Comparison of ENCODE assay signal across 26 cellular contexts in the genomic region with DNA sequence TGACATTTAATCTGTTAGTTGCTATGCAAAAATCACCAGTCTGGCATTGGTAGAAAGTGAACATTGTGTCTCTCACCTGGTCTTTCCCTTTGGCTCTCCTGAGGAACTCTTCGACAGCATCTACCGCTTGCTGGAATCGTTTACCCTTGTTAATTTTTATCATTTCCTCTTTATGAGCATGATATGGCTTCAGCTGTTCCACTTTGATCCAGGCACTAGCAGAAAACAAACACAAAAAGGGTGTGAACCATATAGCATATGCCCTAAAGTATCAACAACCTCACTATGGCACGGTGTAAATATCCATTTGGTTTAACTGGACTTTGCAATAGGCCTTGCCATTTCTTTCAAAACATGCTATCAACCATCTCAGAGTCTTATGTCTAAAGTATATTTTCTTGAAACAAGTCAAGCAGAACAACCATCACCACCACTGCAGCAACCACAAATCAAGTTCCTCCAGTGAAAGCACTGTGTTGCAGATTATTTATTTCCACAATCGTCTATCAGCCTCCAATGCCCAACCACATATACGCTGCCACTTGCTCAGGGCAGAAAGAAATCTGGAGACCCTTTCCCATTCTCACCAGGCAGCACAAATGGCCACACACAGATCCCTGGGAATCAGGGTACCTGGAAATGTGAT. TPM values are rescaled to one million over a fixed set of nuclear protein-coding genes. Genes with fewer than 3 reads are reported as not detected.
"Had no signal": no experiment of that assay in that cellular context is flagged by ENCODE, and none has a peak within 500 bp of the region (broad histone marks: within the 10 kb centered on the region; RNA-seq: fewer than 3 reads in every experiment).

No MANE protein-coding gene starts in this region.

- H3K27me3 ChIP-seq: esophagus muscularis mucosa, gastrocnemius medialis, heart right ventricle had no signal

- H3K27ac Mint-ChIP-seq: activated CD4-positive, alpha-beta memory T cell treated with anti-CD3 and anti-CD28 coated beads, Interleukin-2, amount 10 ng/mL, durations not matched to agents 7 days and 5 days; activated CD4-positive, alpha-beta T cell treated with anti-CD3 and anti-CD28 coated beads, Interleukin-2, amount 10 ng/mL, durations not matched to agents 24 days and 14 days; activated T-helper 1 cell treated with anti-CD3 and anti-CD28 coated beads, Interleukin-12 subunit alpha, Interleukin-12 subunit beta, Interleukin-2, Interleukin-4 antibody, amounts not matched to agents 30 ng/mL and 10 ng/mL and 1 ng/mL, durations not matched to agents 14 hours and 24 hours and 36 hours; brain; effector memory CD8-positive, alpha-beta T cell; natural killer cell treated with Interleukin-12 subunit alpha and Interleukin-12 subunit beta and Interleukin-15 and Interleukin-18, amount 100 ng/mL, for 72 hours; stimulated activated memory B cell treated with anti-CD40 and anti-IgM and Interleukin-4, amounts not matched to agents 10 μg/mL and 1 μg/mL and 100 μg/mL, for 72 hours had no signal

- DNase-seq: activated CD4-positive, alpha-beta memory T cell treated with anti-CD3 and anti-CD28 coated beads, Interleukin-2, amount 10 ng/mL, durations not matched to agents 7 days and 5 days; activated CD4-positive, alpha-beta T cell treated with anti-CD3 and anti-CD28 coated beads, Interleukin-2, amount 10 ng/mL, durations not matched to agents 24 days and 14 days; activated gamma-delta T cell treated with Interleukin-2 at 50 U/mL for 16 hours; aorta; caudate nucleus; effector memory CD8-positive, alpha-beta T cell; gastrocnemius medialis; heart right ventricle; islet precursor cell; stimulated activated CD4-positive, alpha-beta T cell treated with anti-CD3 and anti-CD28 coated beads, Interleukin-15, amount 100 ng/mL, for 24 hours had no signal

- ATAC-seq: activated naive CD4-positive, alpha-beta T cell treated with anti-CD3 and anti-CD28 coated beads, Interleukin-2, amount 50 U/mL, for 72 hours; gastrocnemius medialis; heart right ventricle; natural killer cell treated with Interleukin-12 subunit alpha and Interleukin-12 subunit beta and Interleukin-15 and Interleukin-18, amount 100 ng/mL, for 72 hours; sciatic nerve; SK-N-SH treated with all-trans-retinoic acid at 6 μM for 48 hours; stimulated activated memory B cell treated with anti-CD40 and anti-IgM and Interleukin-4, amounts not matched to agents 10 μg/mL and 1 μg/mL and 100 μg/mL, for 72 hours had no signal

- H3K4me3 ChIP-seq: esophagus muscularis mucosa, gastrocnemius medialis, heart right ventricle, lung, smooth muscle cell, thoracic aorta had no signal

- H3K9me3 Mint-ChIP-seq: activated CD4-positive, alpha-beta memory T cell treated with anti-CD3 and anti-CD28 coated beads, Interleukin-2, amount 10 ng/mL, durations not matched to agents 7 days and 5 days; activated CD4-positive, alpha-beta T cell treated with anti-CD3 and anti-CD28 coated beads, Interleukin-2, amount 10 ng/mL, durations not matched to agents 24 days and 14 days; activated naive CD4-positive, alpha-beta T cell treated with anti-CD3 and anti-CD28 coated beads, Interleukin-2, amount 50 U/mL, for 72 hours; activated T-helper 1 cell treated with anti-CD3 and anti-CD28 coated beads, Interleukin-12 subunit alpha, Interleukin-12 subunit beta, Interleukin-2, Interleukin-4 antibody, amounts not matched to agents 30 ng/mL and 10 ng/mL and 1 ng/mL, durations not matched to agents 14 hours and 24 hours and 36 hours; brain; effector memory CD8-positive, alpha-beta T cell; natural killer cell treated with Interleukin-12 subunit alpha and Interleukin-12 subunit beta and Interleukin-15 and Interleukin-18, amount 100 ng/mL, for 72 hours; stimulated activated memory B cell treated with anti-CD40 and anti-IgM and Interleukin-4, amounts not matched to agents 10 μg/mL and 1 μg/mL and 100 μg/mL, for 72 hours had no signal

- H3K4me1 Mint-ChIP-seq: activated CD4-positive, alpha-beta T cell treated with anti-CD3 and anti-CD28 coated beads, Interleukin-2, amount 10 ng/mL, durations not matched to agents 24 days and 14 days; brain had no signal

- H3K4me3 Mint-ChIP-seq: activated CD4-positive, alpha-beta memory T cell treated with anti-CD3 and anti-CD28 coated beads, Interleukin-2, amount 10 ng/mL, durations not matched to agents 7 days and 5 days; activated CD4-positive, alpha-beta T cell treated with anti-CD3 and anti-CD28 coated beads, Interleukin-2, amount 10 ng/mL, durations not matched to agents 24 days and 14 days; activated T-helper 1 cell treated with anti-CD3 and anti-CD28 coated beads, Interleukin-12 subunit alpha, Interleukin-12 subunit beta, Interleukin-2, Interleukin-4 antibody, amounts not matched to agents 30 ng/mL and 10 ng/mL and 1 ng/mL, durations not matched to agents 14 hours and 24 hours and 36 hours; brain; effector memory CD8-positive, alpha-beta T cell; natural killer cell treated with Interleukin-12 subunit alpha and Interleukin-12 subunit beta and Interleukin-15 and Interleukin-18, amount 100 ng/mL, for 72 hours; stimulated activated memory B cell treated with anti-CD40 and anti-IgM and Interleukin-4, amounts not matched to agents 10 μg/mL and 1 μg/mL and 100 μg/mL, for 72 hours had no signal

- H3K27me3 Mint-ChIP-seq: activated CD4-positive, alpha-beta memory T cell treated with anti-CD3 and anti-CD28 coated beads, Interleukin-2, amount 10 ng/mL, durations not matched to agents 7 days and 5 days; activated CD4-positive, alpha-beta T cell treated with anti-CD3 and anti-CD28 coated beads, Interleukin-2, amount 10 ng/mL, durations not matched to agents 24 days and 14 days; brain; effector memory CD8-positive, alpha-beta T cell; natural killer cell treated with Interleukin-12 subunit alpha and Interleukin-12 subunit beta and Interleukin-15 and Interleukin-18, amount 100 ng/mL, for 72 hours; stimulated activated memory B cell treated with anti-CD40 and anti-IgM and Interleukin-4, amounts not matched to agents 10 μg/mL and 1 μg/mL and 100 μg/mL, for 72 hours had no signal

- H3K9me3 ChIP-seq: esophagus muscularis mucosa, gastrocnemius medialis, heart right ventricle, thoracic aorta had no signal

- H3K27ac ChIP-seq: esophagus muscularis mucosa, gastrocnemius medialis, thoracic aorta had no signal

- H3K36me3 Mint-ChIP-seq: activated naive CD4-positive, alpha-beta T cell treated with anti-CD3 and anti-CD28 coated beads, Interleukin-2, amount 50 U/mL, for 72 hours had no signal

RNA-seq across cellular contexts. Expression of a gene that starts 37.7 kb away (rescaled TPM):
- total RNA-seq: activated CD4-positive, alpha-beta memory T cell treated with anti-CD3 and anti-CD28 coated beads, Interleukin-2, amount 10 ng/mL, durations not matched to agents 7 days and 5 days; activated CD4-positive, alpha-beta T cell treated with anti-CD3 and anti-CD28 coated beads, Interleukin-2, amount 10 ng/mL, durations not matched to agents 24 days and 14 days; activated naive CD4-positive, alpha-beta T cell treated with anti-CD3 and anti-CD28 coated beads, Interleukin-2, amount 50 U/mL, for 72 hours; activated T-helper 1 cell treated with anti-CD3 and anti-CD28 coated beads, Interleukin-12 subunit alpha, Interleukin-12 subunit beta, Interleukin-2, Interleukin-4 antibody, amounts not matched to agents 30 ng/mL and 10 ng/mL and 1 ng/mL, durations not matched to agents 14 hours and 24 hours and 36 hours; aorta; dermis microvascular lymphatic vessel endothelial cell; esophagus muscularis mucosa; gastrocnemius medialis; heart right ventricle; natural killer cell treated with Interleukin-12 subunit alpha and Interleukin-12 subunit beta and Interleukin-15 and Interleukin-18, amount 100 ng/mL, for 72 hours; osteocyte; sciatic nerve; smooth muscle cell; T-helper 2 cell treated with Interferon-gamma antibody and Interleukin-4, amounts not matched to agents 100 ng/mL and 5 ng/mL, for 36 hours; thoracic aorta had no signal

RNA-seq across cellular contexts. Expression of a gene that starts 44.7 kb away (rescaled TPM):
- total RNA-seq: activated CD4-positive, alpha-beta memory T cell treated with anti-CD3 and anti-CD28 coated beads, Interleukin-2, amount 10 ng/mL, durations not matched to agents 7 days and 5 days; activated CD4-positive, alpha-beta T cell treated with anti-CD3 and anti-CD28 coated beads, Interleukin-2, amount 10 ng/mL, durations not matched to agents 24 days and 14 days; activated naive CD4-positive, alpha-beta T cell treated with anti-CD3 and anti-CD28 coated beads, Interleukin-2, amount 50 U/mL, for 72 hours; activated T-helper 1 cell treated with anti-CD3 and anti-CD28 coated beads, Interleukin-12 subunit alpha, Interleukin-12 subunit beta, Interleukin-2, Interleukin-4 antibody, amounts not matched to agents 30 ng/mL and 10 ng/mL and 1 ng/mL, durations not matched to agents 14 hours and 24 hours and 36 hours; aorta; dermis microvascular lymphatic vessel endothelial cell; gastrocnemius medialis; lung; natural killer cell treated with Interleukin-12 subunit alpha and Interleukin-12 subunit beta and Interleukin-15 and Interleukin-18, amount 100 ng/mL, for 72 hours; osteocyte; sciatic nerve; smooth muscle cell; T-helper 2 cell treated with Interferon-gamma antibody and Interleukin-4, amounts not matched to agents 100 ng/mL and 5 ng/mL, for 36 hours; thoracic aorta; ureter had no signal
- polyA plus RNA-seq: adipose tissue, aorta, heart right ventricle, lung, smooth muscle cell had no signal
